Comparison of ENCODE assay signal across 16 cellular contexts in the genomic region with DNA sequence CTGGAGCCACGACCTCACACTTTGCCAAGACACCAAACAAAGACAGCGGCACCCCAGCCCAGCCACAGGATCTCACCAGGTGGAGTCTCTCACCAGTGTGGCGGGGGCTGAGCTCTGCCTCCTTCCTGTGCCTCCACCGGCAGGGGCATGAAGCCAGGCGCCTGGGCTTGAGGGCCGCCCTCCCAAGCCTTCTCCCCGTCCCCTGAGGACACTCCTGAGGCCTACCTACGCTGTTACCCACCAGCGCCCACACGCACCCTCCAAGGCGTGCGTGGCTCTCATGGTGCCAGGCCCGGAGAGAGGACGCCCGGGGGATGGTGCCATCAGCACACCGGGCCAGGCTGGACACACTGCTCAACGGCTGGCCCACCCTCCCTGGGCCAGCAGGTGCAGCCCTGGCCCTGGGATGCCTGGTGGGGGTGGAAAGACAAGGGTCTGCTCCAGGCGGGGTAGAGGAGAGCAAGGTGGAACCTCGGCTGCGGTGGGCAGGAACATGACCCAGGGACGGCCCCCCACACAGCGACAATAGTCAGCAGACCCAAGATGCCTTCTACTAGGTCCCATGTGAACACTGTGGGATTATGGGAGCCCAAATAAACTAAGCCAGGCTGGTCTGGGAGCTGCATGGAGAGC.
"Had no signal": no experiment of that assay in that cellular context is flagged by ENCODE, and none has a peak within 500 bp of the region (broad histone marks: within the 10 kb centered on the region; RNA-seq: fewer than 3 reads in every experiment).

No MANE protein-coding gene starts in this region.

- H3K36me3 Mint-ChIP-seq: naive B cell had no signal

- H3K4me1 Mint-ChIP-seq: activated CD4-positive, alpha-beta T cell treated with anti-CD3 and anti-CD28 coated beads, Interleukin-2, amount 10 ng/mL, durations not matched to agents 7 days and 5 days; activated naive CD8-positive, alpha-beta T cell treated with anti-CD3 and anti-CD28 coated beads for 36 hours had no signal

- H3K27me3 ChIP-seq: esophagus muscularis mucosa, neutrophil, stomach had no signal

- DNase-seq: activated CD4-positive, alpha-beta T cell treated with anti-CD3 and anti-CD28 coated beads, Interleukin-2, amount 10 ng/mL, durations not matched to agents 7 days and 5 days; activated CD8-positive, alpha-beta T cell treated with anti-CD3 and anti-CD28 coated beads, Interleukin-2, amount 10 ng/mL, durations not matched to agents 7 days and 5 days; activated naive CD4-positive, alpha-beta T cell; activated naive CD8-positive, alpha-beta T cell treated with anti-CD3 and anti-CD28 coated beads for 36 hours; amniotic stem cell; dermis blood vessel endothelial cell; effector memory CD4-positive, alpha-beta T cell; immature natural killer cell; left ventricle myocardium superior; naive B cell; stomach had no signal

- H3K9me3 Mint-ChIP-seq: activated CD4-positive, alpha-beta T cell treated with anti-CD3 and anti-CD28 coated beads, Interleukin-2, amount 10 ng/mL, durations not matched to agents 7 days and 5 days; activated naive CD8-positive, alpha-beta T cell treated with anti-CD3 and anti-CD28 coated beads for 36 hours; immature natural killer cell; naive B cell; T-helper 1 cell treated with Interleukin-12 subunit alpha and Interleukin-12 subunit beta and Interleukin-4 antibody, amounts not matched to agents 30 μg/mL and 1 μg/mL, for 36 hours had no signal

- H3K4me3 Mint-ChIP-seq: activated CD4-positive, alpha-beta T cell treated with anti-CD3 and anti-CD28 coated beads, Interleukin-2, amount 10 ng/mL, durations not matched to agents 7 days and 5 days; activated CD8-positive, alpha-beta T cell treated with anti-CD3 and anti-CD28 coated beads, Interleukin-2, amount 10 ng/mL, durations not matched to agents 7 days and 5 days; activated naive CD8-positive, alpha-beta T cell treated with anti-CD3 and anti-CD28 coated beads for 36 hours; immature natural killer cell; naive B cell; T-helper 1 cell treated with Interleukin-12 subunit alpha and Interleukin-12 subunit beta and Interleukin-4 antibody, amounts not matched to agents 30 μg/mL and 1 μg/mL, for 36 hours had no signal

- H3K27ac ChIP-seq: esophagus muscularis mucosa, neutrophil, stomach had no signal

- H3K9me3 ChIP-seq: esophagus muscularis mucosa, neutrophil, stomach had no signal

- H3K27me3 Mint-ChIP-seq: activated CD4-positive, alpha-beta T cell treated with anti-CD3 and anti-CD28 coated beads, Interleukin-2, amount 10 ng/mL, durations not matched to agents 7 days and 5 days; activated naive CD8-positive, alpha-beta T cell treated with anti-CD3 and anti-CD28 coated beads for 36 hours; naive B cell had no signal

- ATAC-seq: activated CD4-positive, CD25-positive, alpha-beta regulatory T cell treated with anti-CD3 and anti-CD28 coated beads, Interleukin-2, amount 50 U/mL, for 24 hours; activated CD8-positive, alpha-beta T cell treated with anti-CD3 and anti-CD28 coated beads, Interleukin-2, amount 10 ng/mL, durations not matched to agents 7 days and 5 days; left ventricle myocardium superior had no signal

- H3K4me3 ChIP-seq: esophagus muscularis mucosa, stomach had no signal

- FAIRE-seq: endothelial cell of umbilical vein had no signal

- H3K27ac Mint-ChIP-seq: activated CD4-positive, alpha-beta T cell treated with anti-CD3 and anti-CD28 coated beads, Interleukin-2, amount 10 ng/mL, durations not matched to agents 7 days and 5 days; activated CD8-positive, alpha-beta T cell treated with anti-CD3 and anti-CD28 coated beads, Interleukin-2, amount 10 ng/mL, durations not matched to agents 7 days and 5 days; activated naive CD8-positive, alpha-beta T cell treated with anti-CD3 and anti-CD28 coated beads for 36 hours; immature natural killer cell; T-helper 1 cell treated with Interleukin-12 subunit alpha and Interleukin-12 subunit beta and Interleukin-4 antibody, amounts not matched to agents 30 μg/mL and 1 μg/mL, for 36 hours had no signal
